Comparison of ENCODE assay signal across 7 cellular contexts in the genomic region with DNA sequence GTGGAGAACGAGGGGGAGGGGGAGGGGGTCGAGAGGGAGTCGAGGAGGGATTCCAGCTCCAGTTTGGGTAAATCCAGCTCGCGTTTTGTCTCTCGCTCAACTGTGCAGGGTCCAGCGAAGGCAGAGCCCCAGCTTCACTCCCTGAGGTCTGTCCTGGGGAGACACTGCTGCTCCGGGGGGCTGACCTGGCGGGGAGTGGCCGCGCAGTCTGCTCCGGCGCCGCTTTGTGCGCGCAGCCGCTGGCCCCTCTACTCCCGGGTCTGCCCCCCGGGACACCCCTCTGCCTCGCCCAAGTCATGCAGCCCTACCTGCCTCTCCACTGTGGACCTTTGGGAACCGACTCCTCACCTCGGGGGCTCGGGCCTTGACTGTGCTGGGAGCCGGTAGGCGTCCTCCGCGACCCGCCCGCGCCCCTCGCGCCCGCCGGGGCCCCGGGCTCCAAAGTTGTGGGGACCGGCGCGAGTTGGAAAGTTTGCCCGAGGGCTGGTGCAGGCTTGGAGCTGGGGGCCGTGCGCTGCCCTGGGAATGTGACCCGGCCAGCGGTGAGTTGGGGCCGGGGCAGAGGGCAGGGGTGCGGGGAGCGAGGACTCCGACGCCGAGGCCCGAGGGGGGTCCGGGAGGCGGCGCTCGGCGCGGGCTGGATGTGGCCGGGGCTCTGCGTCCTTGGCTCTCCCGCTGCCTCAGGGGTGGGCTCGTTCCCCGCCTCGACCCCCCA. TPM values are rescaled to one million over a fixed set of nuclear protein-coding genes. Genes with fewer than 3 reads are reported as not detected.
DNase-seq lines count a peak whose midpoint lies in the region; ATAC-seq and TF ChIP-seq lines count a peak whose summit lies in the region.

A gene (plus strand): TSS at position 137 of the 715 bp plus-strand sequence. CDS start 12,002 bp downstream, outside the sequence.

- peak within 1 kb of the TSS; percentile 67; the same call in 1 of the 2 replicates for H3K27ac ChIP-seq in VCaP
- peak within 1 kb of the TSS; percentile 23 to 53 (median 42) for H3K27ac ChIP-seq in transverse colon

- H3K9me3 ChIP-seq in mononuclear cell (ENCODE audit: low read depth, low read length) (no peaks in the 10 kb centered on the region), transverse colon (no peaks in the 10 kb centered on the region)

- no peak for ATAC-seq in GM21390 (IDR thresholded peaks at IDR 0.05; ENCODE audit: unreplicated experiment)

- intact Hi-C loops in transverse colon (cut with DNase I; ENCODE audit: low total_unique reads): loop anchor here (5.0 kb wide), 1 partner anchor 42 kb away; no protein-coding TSS in a partner anchor

- H3K4me1 ChIP-seq in mononuclear cell (ENCODE audit: insufficient read depth, low read length) (peaks cover 17% of the 10 kb centered on the region), transverse colon (peaks cover 0 to 18% (median 16%) of the 10 kb centered on the region in 4 donors)

- TF ChIP-seq POLR2A in transverse colon (IDR thresholded peaks at IDR 0.05): peak; percentile 43

- in situ Hi-C loops in transverse colon (cut with MboI; ENCODE audit: low pct_ligation_motif_present in 1 of 4, low pct_unique_long_range_greater_than_20kb in 1 of 4, low sequenced_read_pairs in 3 of 4): loop anchor here in 2 of 4 donors (25.0 kb wide), 2 partner anchors 152 to 327 kb away; a partner anchor contains a TSS

- DNase-seq in GDM1 (lab: John Stamatoyannopoulos, UW) (peak; percentile 48), LoVo (ENCODE audit: low spot score) (peak; percentile 26), epithelial cell of esophagus (ENCODE audit: low read depth) (peak; percentile 11), transverse colon (peak; percentile 63)

- peak within 1 kb of the TSS; percentile 41 for H3K4me3 ChIP-seq in epithelial cell of esophagus (ENCODE audit: low read length)
- H3K4me3 ChIP-seq in mononuclear cell (ENCODE audit: low read length): peak within 1 kb of the TSS; percentile 22
- H3K4me3 ChIP-seq in transverse colon: peak within 1 kb of the TSS; percentile 49 to 80 (median 71)

- 0 to 2% methylated on average over 3 to 41 of the region's 62 CpGs for WGBS in transverse colon (ENCODE audit: low coverage in 1 of 2), 2 donors

- H3K27me3 ChIP-seq in mononuclear cell (ENCODE audit: insufficient read depth, low read length) (peaks cover 72% of the 10 kb centered on the region), transverse colon (peaks cover 44% of the 10 kb centered on the region)

- no peak for TF ChIP-seq EP300 in transverse colon (IDR thresholded peaks at IDR 0.05; ENCODE audit: low read depth)

- no peak for TF ChIP-seq CTCF in VCaP (conservative IDR thresholded peaks at IDR 0.05)
- TF ChIP-seq CTCF in epithelial cell of esophagus (IDR thresholded peaks at IDR 0.05; ENCODE audit: insufficient read depth, low read depth, low read length, missing control alignments): no peak
- no peak for TF ChIP-seq CTCF in transverse colon (IDR thresholded peaks at IDR 0.05)

- no peaks in the 10 kb centered on the region for H3K36me3 ChIP-seq in transverse colon

RNA-seq across cellular contexts. Expression of the gene that starts here (rescaled TPM):
- total RNA-seq in mononuclear cell: 1.5 TPM
- 1 to 10 TPM; 1.5 to 3.3 (median 1.5) TPM for total RNA-seq in transverse colon

Comparison
In these comparisons a context has a peak if more than half of its experiments do, and no peak if none do; other contexts are left out.
1. DNase-seq: peak in every context shown above with its lines; median percentile 63 in transverse colon; 48 in GDM1; 26 in LoVo; 11 in epithelial cell of esophagus.